In genomic region chr2:161771148-161771547, GRCh38 we compare ENCODE assay signal across 27 cellular contexts.
"Had no signal": no experiment of that assay in that cellular context is flagged by ENCODE, and none has a peak within 500 bp of the region (broad histone marks: within the 10 kb centered on the region; RNA-seq: fewer than 3 reads in every experiment).

No MANE protein-coding gene starts in this region.

- H3K36me3 ChIP-seq: stomach, suprapubic skin, thoracic aorta, thyroid gland, tibial artery, tibial nerve, transverse colon, upper lobe of left lung, upper lobe of right lung, uterus, vagina had no signal

- H3K9me3 ChIP-seq: stomach, suprapubic skin, testis, thoracic aorta, thyroid gland, tibial artery, tibial nerve, transverse colon, upper lobe of left lung, upper lobe of right lung, uterus, vagina had no signal

- H3K4me1 ChIP-seq: stomach, suprapubic skin, testis, thyroid gland, tibial artery, tibial nerve, upper lobe of left lung, upper lobe of right lung, uterus, vagina had no signal

- H3K27me3 ChIP-seq: stomach, suprapubic skin, testis, thyroid gland, tibial artery, tibial nerve, transverse colon, upper lobe of left lung, upper lobe of right lung, uterus, vagina had no signal

- DNase-seq: stimulated activated CD4-positive, alpha-beta T cell treated with anti-CD3 and anti-CD28 coated beads, Interleukin-2, amount 100 ng/mL, for 48 hours; stimulated activated CD4-positive, alpha-beta T cell treated with anti-CD3 and anti-CD28 coated beads, Interleukin-4, amount 100 ng/mL, for 1 hour; stimulated activated CD4-positive, alpha-beta T cell treated with anti-CD3 and anti-CD28 coated beads, Interleukin-4, amount 100 ng/mL, for 24 hours; stimulated activated CD4-positive, alpha-beta T cell treated with anti-CD3 and anti-CD28 coated beads, Interleukin-4, amount 100 ng/mL, for 4 hours; stimulated activated CD8-positive, alpha-beta memory T cell treated with anti-CD3 and anti-CD28 coated beads, Interleukin-4, amount 100 ng/mL, for 48 hours; stimulated activated naive B cell treated with anti-CD40 and anti-IgM and Interleukin-4, amounts not matched to agents 10 μg/mL and 1 μg/mL and 100 μg/mL, for 72 hours; stimulated activated naive CD4-positive, alpha-beta T cell; stimulated activated naive CD4-positive, alpha-beta T cell treated with Interleukin-2 at 50 U/mL for 16 hours; stimulated activated naive CD8-positive, alpha-beta T cell treated with anti-CD3 and anti-CD28 coated beads, Interleukin-15, amount 100 ng/mL, for 72 hours; stimulated activated naive CD8-positive, alpha-beta T cell treated with anti-CD3 and anti-CD28 coated beads, Interleukin-15, Interleukin-2, amounts not matched to agents 100 U/mL and 50 U/mL, for 24 hours; stomach; substantia nigra; testis; thyroid gland; tibial artery; transverse colon; trophoblast cell; upper lobe of left lung; upper lobe of right lung; uterus had no signal

- H3K4me3 ChIP-seq: stomach, suprapubic skin, testis, thoracic aorta, thyroid gland, tibial artery, tibial nerve, transverse colon, upper lobe of left lung, upper lobe of right lung, uterus, vagina had no signal

- FAIRE-seq: urothelium cell line had no signal

- ATAC-seq: stimulated activated effector memory CD8-positive, alpha-beta T cell treated with anti-CD3 and anti-CD28 coated beads, Interleukin-12 subunit alpha, Interleukin-12 subunit beta, amount 100 ng/mL, for 72 hours; stimulated activated memory B cell treated with anti-CD40 and anti-IgM and Interleukin-4, amounts not matched to agents 10 μg/mL and 1 μg/mL and 100 μg/mL, for 72 hours; stimulated activated naive B cell treated with anti-CD40 and anti-IgM and Interleukin-4, amounts not matched to agents 10 μg/mL and 1 μg/mL and 100 μg/mL, for 72 hours; stimulated activated naive CD8-positive, alpha-beta T cell treated with anti-CD3 and anti-CD28 coated beads, Interleukin-15, amount 100 ng/mL, for 72 hours; stimulated activated naive CD8-positive, alpha-beta T cell treated with anti-CD3 and anti-CD28 coated beads, Interleukin-15, Interleukin-2, amounts not matched to agents 100 U/mL and 50 U/mL, for 24 hours; upper lobe of right lung had no signal

- H3K27ac ChIP-seq: stomach, suprapubic skin, testis, thoracic aorta, thyroid gland, tibial artery, tibial nerve, transverse colon, upper lobe of left lung, upper lobe of right lung, uterus, vagina had no signal
